ENCODE assay signal across 9 cellular contexts in genomic region chr22:28034760-28035401, GRCh38.
DNase-seq lines count a peak whose midpoint lies in the region; ATAC-seq and TF ChIP-seq lines count a peak whose summit lies in the region.
"Had no signal": no experiment of that assay in that cellular context is flagged by ENCODE, and none has a peak within 500 bp of the region (broad histone marks: within the 10 kb centered on the region; RNA-seq: fewer than 3 reads in every experiment).

No MANE protein-coding gene starts in this region.

- ATAC-seq in CD4-positive, alpha-beta T cell (ENCODE audit: poor library complexity), result peak; percentile 29
- ATAC-seq in left colon (peak; percentile 34), GM18858 (IDR thresholded peaks at IDR 0.05; ENCODE audit: unreplicated experiment) (no peak)
- ATAC-seq in activated naive CD4-positive, alpha-beta T cell treated with anti-CD3 and anti-CD28 coated beads, Interleukin-2, amount 50 U/mL, for 72 hours, result no peak

- no peak overlapping the region for H4K8ac ChIP-seq in neuronal stem cell (ENCODE audit: low read depth, low read length)

- H3K4me3 Mint-ChIP-seq in CD4-positive, alpha-beta T cell, result no peak overlapping the region
- H3K4me3 Mint-ChIP-seq: naive B cell had no signal

- no peak overlapping the region for H3K27ac ChIP-seq in CD4-positive, alpha-beta T cell (ENCODE audit: low read depth, low read length)
- peak overlapping the region in 3 of 4 donors; percentile 2 to 44 (median 15) for H3K27ac ChIP-seq in transverse colon
- H3K27ac ChIP-seq in neuronal stem cell (replicated peaks; ENCODE audit: low read length), result no peak overlapping the region

- CTCF ChIA-PET in CD4-positive, alpha-beta T cell (lab: Charles Lee), result interaction anchor here (0.6 kb wide), 1 partner anchor 34 kb away, joined by 3 read pairs; no protein-coding TSS in a partner anchor

- no peak overlapping the region for H3K4ac ChIP-seq in neuronal stem cell (ENCODE audit: low read length)

- TF ChIP-seq POLR2A in transverse colon (IDR thresholded peaks at IDR 0.05), result no peak

- H2BK5ac ChIP-seq in neuronal stem cell (ENCODE audit: low read length), result no peak overlapping the region

- H4K91ac ChIP-seq in neuronal stem cell (ENCODE audit: low read depth, low read length, poor library complexity), result no peak overlapping the region

- peaks cover 20% of the 10 kb centered on the region for H3K4me1 Mint-ChIP-seq in CD4-positive, alpha-beta T cell (ENCODE audit: low read depth)
- H3K4me1 Mint-ChIP-seq: naive B cell had no signal

- H3K9ac ChIP-seq in neuronal stem cell (ENCODE audit: low read depth, low read length, poor library complexity), result no peak overlapping the region

- no peak for TF ChIP-seq CTCF in CD4-positive, alpha-beta T cell (IDR thresholded peaks at IDR 0.05)
- no peak for TF ChIP-seq CTCF in transverse colon (IDR thresholded peaks at IDR 0.05)

- H2AFZ ChIP-seq in neuronal stem cell (ENCODE audit: low read length), result no peak overlapping the region

- no peak overlapping the region for H3K14ac ChIP-seq in neuronal stem cell (ENCODE audit: low read length)

- no peak overlapping the region for H3K18ac ChIP-seq in neuronal stem cell (ENCODE audit: low read length)

- no peaks in the 10 kb centered on the region for H3K36me3 ChIP-seq in transverse colon
- H3K36me3 ChIP-seq in neuronal stem cell (replicated peaks in 1 of 2; ENCODE audit: control insufficient read depth in 2 of 2, insufficient read depth in 2 of 2, low read length in 2 of 2), result peaks cover 3 to 6% of the 10 kb centered on the region in 2 donors

- H3K36me3 Mint-ChIP-seq in CD4-positive, alpha-beta T cell (ENCODE audit: low read depth), result no peaks in the 10 kb centered on the region
- H3K36me3 Mint-ChIP-seq in activated naive CD4-positive, alpha-beta T cell treated with anti-CD3 and anti-CD28 coated beads, Interleukin-2, amount 50 U/mL, for 72 hours, result peaks cover 0 to 4% of the 10 kb centered on the region in 2 donors
- H3K36me3 Mint-ChIP-seq: naive B cell had no signal

- H2AK5ac ChIP-seq in neuronal stem cell (ENCODE audit: low read depth, low read length), result no peak overlapping the region

- no peak overlapping the region for H3K27ac Mint-ChIP-seq in CD4-positive, alpha-beta T cell
- H3K27ac Mint-ChIP-seq in activated naive CD4-positive, alpha-beta T cell treated with anti-CD3 and anti-CD28 coated beads, Interleukin-2, amount 50 U/mL, for 72 hours, result no peak overlapping the region
- H3K27ac Mint-ChIP-seq: naive B cell had no signal

- H3K9me3 ChIP-seq in CD4-positive, alpha-beta T cell (ENCODE audit: control insufficient read depth, low read length), result no peaks in the 10 kb centered on the region
- H3K9me3 ChIP-seq in transverse colon (no peaks in the 10 kb centered on the region), neuronal stem cell (replicated peaks in 1 of 2; ENCODE audit: control insufficient read depth in 2 of 2, insufficient read depth in 1 of 2, low read depth in 1 of 2, low read length in 2 of 2) (no peaks in the 10 kb centered on the region)

- in situ Hi-C loops in transverse colon (cut with MboI; ENCODE audit: low pct_ligation_motif_present in 1 of 4, low pct_unique_long_range_greater_than_20kb in 1 of 4, low sequenced_read_pairs in 3 of 4), result loop anchor here in 1 of 4 donors (25.0 kb wide), 1 partner anchor 802 kb away; no protein-coding TSS in a partner anchor

- peak in 6 of 10 experiments; percentile 5 to 45 (median 20) for DNase-seq in CD4-positive, alpha-beta T cell
- DNase-seq in NCI-H187 (lab: John Stamatoyannopoulos, UW), result peak; percentile 80 to 89
- peak; percentile 68 for DNase-seq in astrocyte of the hippocampus (ENCODE audit: low read depth, low spot score)
- DNase-seq in left colon, result peak; percentile 47 to 54
- peak; percentile 41 for DNase-seq in transverse colon
- DNase-seq in neuronal stem cell (ENCODE audit: low spot score), result no peak
- no peak for DNase-seq in activated naive CD4-positive, alpha-beta T cell treated with anti-CD3 and anti-CD28 coated beads, Interleukin-2, amount 50 U/mL, for 72 hours (ENCODE audit: low spot score in 2 of 2)
- DNase-seq: naive B cell had no signal

- peaks cover 10 to 24% (median 14%) of the 10 kb centered on the region in 4 donors for H3K4me1 ChIP-seq in transverse colon
- peaks cover 7 to 9% of the 10 kb centered on the region in 2 donors for H3K4me1 ChIP-seq in neuronal stem cell (ENCODE audit: control insufficient read depth in 2 of 2, insufficient read depth in 1 of 2, low read depth in 1 of 2, low read length in 2 of 2)

- POLR2A ChIA-PET in CD4-positive, alpha-beta T cell (lab: Charles Lee), result no interaction called here

- 18 to 29% methylated on average over 1 to 7 of the region's 7 CpGs for WGBS in transverse colon (ENCODE audit: low coverage in 1 of 2), 2 donors
- WGBS in neuronal stem cell (ENCODE audit: extremely low coverage in 2 of 2, insufficient read length in 2 of 2, insufficient replicate concordance in 1 of 2), 2 donors, result no CpG with 5 or more reads among the region's 7 CpGs

- H3K27me3 ChIP-seq in CD4-positive, alpha-beta T cell (ENCODE audit: control insufficient read depth, insufficient read depth, low read length), result no peaks in the 10 kb centered on the region
- H3K27me3 ChIP-seq in transverse colon, result no peaks in the 10 kb centered on the region
- H3K27me3 ChIP-seq in neuronal stem cell (ENCODE audit: control insufficient read depth in 3 of 3, insufficient read depth in 3 of 3, low read depth in 1 of 3, low read length in 3 of 3), result no peaks in the 10 kb centered on the region

- no peak overlapping the region for H3K4me2 ChIP-seq in neuronal stem cell (ENCODE audit: insufficient read depth, low read length, poor library complexity, severe bottlenecking)

- H3K79me1 ChIP-seq in neuronal stem cell (ENCODE audit: low read depth, low read length), result no peaks in the 10 kb centered on the region

- H2BK120ac ChIP-seq in neuronal stem cell (ENCODE audit: low read depth, low read length), result no peak overlapping the region

- no peaks in the 10 kb centered on the region for H3K9me3 Mint-ChIP-seq in CD4-positive, alpha-beta T cell
- no peaks in the 10 kb centered on the region for H3K9me3 Mint-ChIP-seq in activated naive CD4-positive, alpha-beta T cell treated with anti-CD3 and anti-CD28 coated beads, Interleukin-2, amount 50 U/mL, for 72 hours

- intact Hi-C loops in CD4-positive, alpha-beta T cell (cut with DNase I, micrococcal nuclease), result no loop called here
- intact Hi-C loops in left colon (cut with DNase I, micrococcal nuclease) (no loop called here), transverse colon (cut with DNase I; ENCODE audit: low total_unique reads) (no loop called here)

- H3K23ac ChIP-seq in neuronal stem cell (ENCODE audit: low read depth, low read length, poor library complexity), result no peak overlapping the region

- no peak overlapping the region for H2BK15ac ChIP-seq in neuronal stem cell (ENCODE audit: low read length)

- no peak for TF ChIP-seq EP300 in transverse colon (IDR thresholded peaks at IDR 0.05; ENCODE audit: low read depth)

- H3K27me3 Mint-ChIP-seq in CD4-positive, alpha-beta T cell, result peaks cover 3% of the 10 kb centered on the region

- H2BK12ac ChIP-seq in neuronal stem cell (ENCODE audit: low read length), result no peak overlapping the region

- no peak overlapping the region for H3K4me3 ChIP-seq in transverse colon
- H3K4me3 ChIP-seq in neuronal stem cell (ENCODE audit: low read length in 2 of 2), result no peak overlapping the region

Comparison
In these comparisons a context has a peak if more than half of its experiments do, and no peak if none do; other contexts are left out.
1. ATAC-seq: peak in CD4-positive, alpha-beta T cell (single experiment) and left colon (single experiment); none in GM18858 (single experiment) and activated naive CD4-positive, alpha-beta T cell treated with anti-CD3 and anti-CD28 coated beads, Interleukin-2, amount 50 U/mL, for 72 hours (0 of 2).
2. DNase-seq: peak in CD4-positive, alpha-beta T cell (6 of 10), NCI-H187 (2 of 2), astrocyte of the hippocampus (single experiment), left colon (2 of 2) and transverse colon (single experiment); none in neuronal stem cell (single experiment) and activated naive CD4-positive, alpha-beta T cell treated with anti-CD3 and anti-CD28 coated beads, Interleukin-2, amount 50 U/mL, for 72 hours (0 of 2).
3. H3K27ac ChIP-seq: peak in transverse colon (3 of 4); none in CD4-positive, alpha-beta T cell (single experiment) and neuronal stem cell (single experiment).